In genomic region chr5:115815693-115816225, GRCh38 we compare ENCODE assay signal across 9 cellular contexts. TPM values are rescaled to one million over a fixed set of nuclear protein-coding genes. Genes with fewer than 3 reads are reported as not detected.
DNase-seq lines count a peak whose midpoint lies in the region; ATAC-seq, FAIRE-seq and TF ChIP-seq lines count a peak whose summit lies in the region.
"Had no signal": no experiment of that assay in that cellular context is flagged by ENCODE, and none has a peak within 500 bp of the region (broad histone marks: within the 10 kb centered on the region; RNA-seq: fewer than 3 reads in every experiment).

No MANE protein-coding gene starts in this region.

- TF ChIP-seq EP300 in K562 (IDR thresholded peaks at IDR 0.05; ENCODE audit: low read length) (no peak), stomach (IDR thresholded peaks at IDR 0.05) (no peak)

- BruUV-seq in K562 (replicated peaks; lab: Mats Ljungman, UMichigan) = no TSS peak

- in situ Hi-C loops in K562 (cut with MboI) = no loop called here

- no peak for FAIRE-seq in K562 (lab: Jason Lieb, UNC)
- no peak for FAIRE-seq in keratinocyte (lab: Jason Lieb, UNC)
- FAIRE-seq: TTC549 had no signal

- H4K20me1 ChIP-seq in K562 (replicated peaks; ENCODE audit: control insufficient read depth, insufficient read depth, low read length) = no peaks in the 10 kb centered on the region
- H4K20me1 ChIP-seq in keratinocyte (ENCODE audit: control insufficient read depth, extremely low read depth, insufficient read depth, low read length) = no peaks in the 10 kb centered on the region

- H3K4me2 ChIP-seq in K562 (ENCODE audit: insufficient read depth, low read length) = no peak overlapping the region
- peak overlapping the region; percentile 65 for H3K4me2 ChIP-seq in keratinocyte (ENCODE audit: control insufficient read depth, extremely low read depth, insufficient read depth, low read depth, low read length)

- H3K79me2 ChIP-seq in K562 (ENCODE audit: control insufficient read depth, insufficient read depth, low read length) (no peaks in the 10 kb centered on the region), keratinocyte (ENCODE audit: control insufficient read depth, insufficient read depth, low read length) (no peaks in the 10 kb centered on the region)

- H3K9me1 ChIP-seq in K562 (ENCODE audit: control insufficient read depth, insufficient read depth, low read length) = no peaks in the 10 kb centered on the region
- H3K9me1 ChIP-seq in keratinocyte (ENCODE audit: control insufficient read depth, extremely low read depth, insufficient read depth, low read length) = no peaks in the 10 kb centered on the region

- H3K4me3 ChIP-seq in K562 = no peak overlapping the region
- peak overlapping the region in 2 of 3 experiments; percentile 22 to 46 for H3K4me3 ChIP-seq in keratinocyte (ENCODE audit: control insufficient read depth in 2 of 3, extremely low read depth in 1 of 3, insufficient read depth in 2 of 3, low read depth in 1 of 3, low read length in 3 of 3)
- H3K4me3 ChIP-seq in stomach = peak overlapping the region; percentile 53 to 60 (median 56)

- no peak overlapping the region for H3K27ac ChIP-seq in K562 (ENCODE audit: extremely low read depth, low read depth, low read length)
- H3K27ac ChIP-seq in keratinocyte (ENCODE audit: control insufficient read depth, insufficient read depth, low read length) = no peak overlapping the region
- H3K27ac ChIP-seq in stomach = peak overlapping the region in 2 of 5 donors; percentile 62 to 90

- CTCF ChIA-PET in K562 (lab: Yijun Ruan, JAX; ENCODE audit: low intra/inter-chr PET ratio) = no interaction called here

- H3K9me3 ChIP-seq in K562 (replicated peaks; ENCODE audit: control insufficient read depth, insufficient read depth, low read depth, low read length) = peaks cover 4% of the 10 kb centered on the region; the same call in 1 of the 2 replicates
- H3K9me3 ChIP-seq in keratinocyte (ENCODE audit: control insufficient read depth, low read depth, low read length) = no peaks in the 10 kb centered on the region
- H3K9me3 ChIP-seq in stomach = no peaks in the 10 kb centered on the region

- no peak overlapping the region for H3K9ac ChIP-seq in K562 (ENCODE audit: insufficient read depth in 1 of 2, low read depth in 2 of 2, low read length in 2 of 2)
- H3K9ac ChIP-seq in keratinocyte (ENCODE audit: control insufficient read depth, extremely low read depth, insufficient read depth, low read length) = no peak overlapping the region

- intact Hi-C loops in K562 (cut with micrococcal nuclease) (no loop called here), stomach (cut with DNase I; ENCODE audit: low total_unique reads) (no loop called here)

- H3K36me3 ChIP-seq in K562 (ENCODE audit: control insufficient read depth, insufficient read depth, low read length) = no peaks in the 10 kb centered on the region
- H3K36me3 ChIP-seq in keratinocyte (ENCODE audit: control insufficient read depth in 2 of 2, extremely low read depth in 1 of 2, insufficient read depth in 2 of 2, low read length in 2 of 2) = no peaks in the 10 kb centered on the region
- no peaks in the 10 kb centered on the region for H3K36me3 ChIP-seq in stomach

- H3K27me3 ChIP-seq in K562 (ENCODE audit: control insufficient read depth in 2 of 2, insufficient read depth in 2 of 2, low read length in 2 of 2) (peaks cover 26 to 30% of the 10 kb centered on the region in 2 experiments; a peak in 4 of 5 replicates), keratinocyte (ENCODE audit: control insufficient read depth, extremely low read depth, insufficient read depth, low read length) (peaks cover 50% of the 10 kb centered on the region), stomach (peaks cover 6 to 65% (median 25%) of the 10 kb centered on the region in 3 donors)

- dilution Hi-C loops in keratinocyte (cut with MboI; ENCODE audit: extremely low pct_ligation_motif_present, low sequenced_read_pairs) = no loop called here

- no peaks in the 10 kb centered on the region; a peak in 1 of 5 replicates for H3K4me1 ChIP-seq in K562 (replicated peaks in 1 of 2; ENCODE audit: control insufficient read depth in 2 of 2, insufficient read depth in 2 of 2, low read length in 2 of 2)
- no peaks in the 10 kb centered on the region for H3K4me1 ChIP-seq in keratinocyte (ENCODE audit: control insufficient read depth, extremely low read depth, insufficient read depth, low read length)
- H3K4me1 ChIP-seq in stomach = peaks cover 8 to 18% (median 16%) of the 10 kb centered on the region in 4 donors

- H2AFZ ChIP-seq in K562 (ENCODE audit: low read depth, low read length) (no peak overlapping the region), keratinocyte (ENCODE audit: control insufficient read depth, low read length) (peak overlapping the region; percentile 43)

- POLR2A ChIA-PET in K562 (lab: Yijun Ruan, JAX) = no interaction called here

- ATAC-seq in K562 (no peak), GM18517 (IDR thresholded peaks at IDR 0.05; ENCODE audit: unreplicated experiment) (no peak)
- ATAC-seq in activated CD4-positive, CD25-positive, alpha-beta regulatory T cell treated with anti-CD3 and anti-CD28 coated beads, Interleukin-2, amount 50 U/mL, for 24 hours = no peak

- TF ChIP-seq CTCF in K562 (IDR thresholded peaks at IDR 0.05 in 2 of 3, conservative IDR thresholded peaks at IDR 0.05 in 1 of 3; ENCODE audit: insufficient read depth in 2 of 3, low read depth in 1 of 3, low read length in 3 of 3) = no peak
- TF ChIP-seq CTCF in keratinocyte (optimal IDR thresholded peaks at IDR 0.05 in 1 of 3, IDR thresholded peaks at IDR 0.05 in 1 of 3, conservative IDR thresholded peaks at IDR 0.05 in 1 of 3; ENCODE audit: extremely low read depth in 1 of 3, insufficient read depth in 2 of 3, low read length in 3 of 3) = no peak
- no peak for TF ChIP-seq CTCF in stomach (IDR thresholded peaks at IDR 0.05)

- TF ChIP-seq POLR2A in K562 (conservative IDR thresholded peaks at IDR 0.05) (no peak), stomach (IDR thresholded peaks at IDR 0.05) (no peak)

- WGBS in K562 (ENCODE audit: insufficient coverage, low coverage, missing lambda C conversion rate) = 40% methylated on average over 44 of the region's 48 CpGs
- 3 to 8% (median 4%) methylated on average over 24 to 48 of the region's 48 CpGs for WGBS in stomach, 5 donors

- peak; percentile 55 for DNase-seq in activated CD8-positive, alpha-beta memory T cell treated with anti-CD3 and anti-CD28 coated beads, Interleukin-2, amount 50 U/mL, for 48 hours
- DNase-seq in activated CD8-positive, alpha-beta memory T cell treated with anti-CD3 and anti-CD28 coated beads for 24 hours = no peak
- DNase-seq in K562 (ENCODE audit: extremely low read depth in 1 of 4, low spot score in 3 of 4) = no peak
- DNase-seq in keratinocyte (ENCODE audit: low read depth, low spot score) = no peak
- no peak for DNase-seq in stomach
- DNase-seq in GM19240 (ENCODE audit: insufficient read length, low spot score) = no peak

- no peak for TF ChIP-seq RAD21 in K562 (CRISPR knock-in tag; conservative IDR thresholded peaks at IDR 0.05 in 1 of 2, IDR thresholded peaks at IDR 0.05 in 1 of 2)

RNA-seq across cellular contexts. Expression of gene CDO1, which starts 0.7 kb away (rescaled TPM):
- not detected in 2 replicates for total RNA-seq in K562 (2011; cell fraction: chromatin; rRNA removed; ENCODE audit: low replicate concordance)
- total RNA-seq in K562 (2011; cell fraction: nucleolus; rRNA removed) = not detected in 2 replicates
- not detected in 2 replicates for total RNA-seq in K562 (2011; cell fraction: nucleoplasm; rRNA removed)
- total RNA-seq in K562 (2014; rRNA removed) (not detected in 2 replicates), K562 (2014; rRNA removed; fragmentation: Illumina TruSeq; extraction: Trizol) (not detected in 2 replicates), K562 (2015; rRNA removed; fragmentation: Illumina TruSeq; extraction: Trizol) (not detected in 2 replicates), K562 (2021) (0.22 TPM in 1 of 2 replicates, not detected in the other), stomach (1 to 10 TPM in 1 of 5 donors, not detected in 4; 6.1 TPM)
- polyA plus RNA-seq in K562 (2011; rRNA removed) (not detected in 2 replicates), K562 (2014; fragmentation: Illumina TruSeq; extraction: Trizol) (not detected in 2 replicates), K562 (2014; fragmentation: Nextera tagmentation; extraction: Ambion mirVana) (not detected), K562 (2014; rRNA removed) (0.16 TPM in 1 of 2 replicates, not detected in the other), keratinocyte (not detected in 3 replicates), stomach (1 to 10 TPM; 1.0 to 8.6 (median 1.8) TPM)
- polyA plus RNA-seq in K562 (2011; cell fraction: cytosol; rRNA removed) = not detected in 2 replicates
- polyA plus RNA-seq in K562 (2011; cell fraction: nucleus; rRNA removed) = not detected in 2 replicates
- not detected in 2 replicates for polyA plus RNA-seq in K562 (2012)
- polyA minus RNA-seq in K562 (2011; rRNA and poly(A)+ RNA removed) = not detected in 2 replicates
- not detected in 2 replicates for polyA minus RNA-seq in K562 (2011; cell fraction: cytosol; rRNA and poly(A)+ RNA removed)
- polyA minus RNA-seq in K562 (2011; cell fraction: nucleus; rRNA and poly(A)+ RNA removed) = not detected in 2 replicates
- polyA plus RNA-seq in keratinocyte (2011; ENCODE audit: low read depth) = not detected
- 0.04 TPM in 1 of 2 replicates, not detected in the other for polyA plus RNA-seq in keratinocyte (2011; cell fraction: cytosol; rRNA removed)
- not detected in 2 replicates for polyA plus RNA-seq in keratinocyte (2011; cell fraction: nucleus; rRNA removed)
- polyA plus RNA-seq in keratinocyte (2012; ENCODE audit: low replicate concordance) = not detected in 2 replicates
- polyA minus RNA-seq in keratinocyte = 0.32 TPM in 1 of 3 replicates, not detected in the others
- polyA minus RNA-seq in keratinocyte (2011; cell fraction: cytosol; rRNA and poly(A)+ RNA removed) = not detected
- polyA minus RNA-seq in keratinocyte (2011; cell fraction: nucleus; rRNA and poly(A)+ RNA removed) = not detected in 2 replicates

RNA-seq across cellular contexts. Expression of gene ATG12, which starts 25.6 kb away (rescaled TPM):
- total RNA-seq in K562 (2011; cell fraction: chromatin; rRNA removed; ENCODE audit: low replicate concordance) = 42.8 and 114 TPM in 2 replicates
- 32.2 and 36.6 TPM in 2 replicates for total RNA-seq in K562 (2011; cell fraction: nucleolus; rRNA removed)
- total RNA-seq in K562 (2011; cell fraction: nucleoplasm; rRNA removed) = 73.1 and 127 TPM in 2 replicates
- total RNA-seq in K562 (2014; rRNA removed) (21.6 and 24.4 TPM in 2 replicates), K562 (2014; rRNA removed; fragmentation: Illumina TruSeq; extraction: Trizol) (67.9 and 75.5 TPM in 2 replicates), K562 (2015; rRNA removed; fragmentation: Illumina TruSeq; extraction: Trizol) (46.8 and 57.5 TPM in 2 replicates), K562 (2021) (38.2 and 39.8 TPM in 2 replicates), stomach (10 to 100 TPM; 15.2 to 73.3 (median 44.5) TPM)
- polyA plus RNA-seq in K562 (2011; rRNA removed) (111 and 132 TPM in 2 replicates), K562 (2014; fragmentation: Illumina TruSeq; extraction: Trizol) (61.3 and 61.7 TPM in 2 replicates), K562 (2014; fragmentation: Nextera tagmentation; extraction: Ambion mirVana) (100 to 1,000 TPM in 1 of 2 experiments, 10 to 100 TPM in 1; 99.6 to 114 TPM), K562 (2014; rRNA removed) (35.0 and 49.8 TPM in 2 replicates), keratinocyte (43.9 to 90.7 TPM (median 60.7 TPM) in 3 replicates), stomach (10 to 100 TPM; 21.0 to 46.7 (median 30.3) TPM)
- 13.2 and 30.0 TPM in 2 replicates for polyA plus RNA-seq in K562 (2011; cell fraction: cytosol; rRNA removed)
- polyA plus RNA-seq in K562 (2011; cell fraction: nucleus; rRNA removed) = 48.6 and 59.5 TPM in 2 replicates
- polyA plus RNA-seq in K562 (2012) = 48.7 and 50.9 TPM in 2 replicates
- polyA minus RNA-seq in K562 (2011; rRNA and poly(A)+ RNA removed) = 76.9 and 91.9 TPM in 2 replicates
- polyA minus RNA-seq in K562 (2011; cell fraction: cytosol; rRNA and poly(A)+ RNA removed) = 22.7 and 23.1 TPM in 2 replicates
- 67.0 and 108 TPM in 2 replicates for polyA minus RNA-seq in K562 (2011; cell fraction: nucleus; rRNA and poly(A)+ RNA removed)
- 22.3 TPM for polyA plus RNA-seq in keratinocyte (2011; ENCODE audit: low read depth)
- 45.7 and 96.5 TPM in 2 replicates for polyA plus RNA-seq in keratinocyte (2011; cell fraction: cytosol; rRNA removed)
- polyA plus RNA-seq in keratinocyte (2011; cell fraction: nucleus; rRNA removed) = 38.0 and 54.8 TPM in 2 replicates
- 37.1 and 58.5 TPM in 2 replicates for polyA plus RNA-seq in keratinocyte (2012; ENCODE audit: low replicate concordance)
- 8.9 to 52.7 TPM (median 26.8 TPM) in 3 replicates for polyA minus RNA-seq in keratinocyte
- polyA minus RNA-seq in keratinocyte (2011; cell fraction: cytosol; rRNA and poly(A)+ RNA removed) = 18.2 TPM
- polyA minus RNA-seq in keratinocyte (2011; cell fraction: nucleus; rRNA and poly(A)+ RNA removed) = 12.6 and 21.1 TPM in 2 replicates

RNA-seq across cellular contexts. Expression of gene AP3S1, which starts 26.0 kb away (rescaled TPM):
- 4.4 and 27.1 TPM in 2 replicates for total RNA-seq in K562 (2011; cell fraction: chromatin; rRNA removed; ENCODE audit: low replicate concordance)
- total RNA-seq in K562 (2011; cell fraction: nucleolus; rRNA removed) = 2.3 and 3.3 TPM in 2 replicates
- total RNA-seq in K562 (2011; cell fraction: nucleoplasm; rRNA removed) = 17.5 and 21.0 TPM in 2 replicates
- total RNA-seq in K562 (2014; rRNA removed) (48.5 and 50.2 TPM in 2 replicates), K562 (2014; rRNA removed; fragmentation: Illumina TruSeq; extraction: Trizol) (106 and 112 TPM in 2 replicates), K562 (2015; rRNA removed; fragmentation: Illumina TruSeq; extraction: Trizol) (88.2 and 95.9 TPM in 2 replicates), K562 (2021) (67.3 and 72.1 TPM in 2 replicates), stomach (10 to 100 TPM in 4 of 5 donors, 1 to 10 TPM in 1; 6.4 to 81.9 (median 19.8) TPM)
- polyA plus RNA-seq in K562 (2011; rRNA removed) (43.1 and 69.8 TPM in 2 replicates), K562 (2014; fragmentation: Illumina TruSeq; extraction: Trizol) (84.1 and 101 TPM in 2 replicates), K562 (2014; fragmentation: Nextera tagmentation; extraction: Ambion mirVana) (10 to 100 TPM; 46.1 to 46.3 TPM), K562 (2014; rRNA removed) (67.1 and 86.1 TPM in 2 replicates), keratinocyte (72.4 to 153 TPM (median 77.4 TPM) in 3 replicates), stomach (100 to 1,000 TPM in 1 of 3 donors, 10 to 100 TPM in 2; 49.5 to 107 (median 97.6) TPM)
- polyA plus RNA-seq in K562 (2011; cell fraction: cytosol; rRNA removed) = 6.5 and 22.8 TPM in 2 replicates
- 5.5 and 11.3 TPM in 2 replicates for polyA plus RNA-seq in K562 (2011; cell fraction: nucleus; rRNA removed)
- polyA plus RNA-seq in K562 (2012) = 53.5 and 60.6 TPM in 2 replicates
- 45.2 and 45.3 TPM in 2 replicates for polyA minus RNA-seq in K562 (2011; rRNA and poly(A)+ RNA removed)
- polyA minus RNA-seq in K562 (2011; cell fraction: cytosol; rRNA and poly(A)+ RNA removed) = 8.8 and 17.3 TPM in 2 replicates
- 12.0 and 17.4 TPM in 2 replicates for polyA minus RNA-seq in K562 (2011; cell fraction: nucleus; rRNA and poly(A)+ RNA removed)
- polyA plus RNA-seq in keratinocyte (2011; ENCODE audit: low read depth) = 89.2 TPM
- 84.3 and 149 TPM in 2 replicates for polyA plus RNA-seq in keratinocyte (2011; cell fraction: cytosol; rRNA removed)
- polyA plus RNA-seq in keratinocyte (2011; cell fraction: nucleus; rRNA removed) = 18.0 and 37.1 TPM in 2 replicates
- 94.5 and 116 TPM in 2 replicates for polyA plus RNA-seq in keratinocyte (2012; ENCODE audit: low replicate concordance)
- 4.3 to 58.3 TPM (median 15.1 TPM) in 3 replicates for polyA minus RNA-seq in keratinocyte
- polyA minus RNA-seq in keratinocyte (2011; cell fraction: cytosol; rRNA and poly(A)+ RNA removed) = 50.5 TPM
- 16.0 and 25.1 TPM in 2 replicates for polyA minus RNA-seq in keratinocyte (2011; cell fraction: nucleus; rRNA and poly(A)+ RNA removed)
